ENCODE assay signal across 8 cellular contexts in the genomic region with DNA sequence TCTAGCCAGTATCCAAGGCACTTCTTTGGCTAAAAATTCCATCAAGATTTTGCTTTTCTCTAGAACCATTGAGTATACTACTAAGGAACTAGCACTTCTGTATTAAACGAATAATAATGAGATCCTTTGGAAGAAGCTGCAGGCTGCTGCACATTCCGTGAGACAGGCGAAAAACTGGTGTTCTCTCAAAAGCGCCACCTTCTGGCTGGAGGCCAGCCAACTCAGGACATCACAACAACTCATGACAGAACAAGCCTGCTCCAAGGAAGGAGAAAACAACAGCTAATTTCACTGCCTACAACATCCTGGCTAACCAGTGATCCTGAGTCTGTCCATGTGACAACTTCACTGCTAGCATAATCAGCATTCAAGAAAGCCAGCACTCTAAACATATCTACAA.
DNase-seq lines count a peak whose midpoint lies in the region; ATAC-seq and TF ChIP-seq lines count a peak whose summit lies in the region.

No MANE protein-coding gene starts in this region.

- H3K27ac ChIP-seq in right atrium auricular region = no peak overlapping the region

- peak; percentile 67 for DNase-seq in Right ventricle myocardium superior
- no peak for DNase-seq in right atrium auricular region (ENCODE audit: low spot score)
- DNase-seq in activated CD4-positive, alpha-beta T cell treated with anti-CD3 and anti-CD28 coated beads for 4 hours = peak; percentile 9 to 14
- peak; percentile 64 for DNase-seq in left ventricle myocardium superior
- DNase-seq in ureter (ENCODE audit: low spot score) = peak; percentile 48

- no peak for ATAC-seq in Right ventricle myocardium superior (ENCODE audit: poor library complexity)
- ATAC-seq in HG03521 (IDR thresholded peaks at IDR 0.05; ENCODE audit: unreplicated experiment) = peak; percentile 82
- no peak for ATAC-seq in left ventricle myocardium superior
- no peak for ATAC-seq in GM19023 (IDR thresholded peaks at IDR 0.05; ENCODE audit: unreplicated experiment)
- ATAC-seq in HG02642 (IDR thresholded peaks at IDR 0.05; ENCODE audit: poor library complexity, unreplicated experiment) = no peak

- H3K27me3 ChIP-seq in right atrium auricular region = no peaks in the 10 kb centered on the region

- no peaks in the 10 kb centered on the region for H3K4me1 ChIP-seq in right atrium auricular region

- H3K4me3 ChIP-seq in right atrium auricular region = no peak overlapping the region

- no peaks in the 10 kb centered on the region for H3K36me3 ChIP-seq in right atrium auricular region

- TF ChIP-seq CTCF in right atrium auricular region (IDR thresholded peaks at IDR 0.05) = peak in 1 of 2 donors; percentile 26

- no peaks in the 10 kb centered on the region for H3K9me3 ChIP-seq in right atrium auricular region

- intact Hi-C loops in Right ventricle myocardium superior (cut with DNase I) = no loop called here
- intact Hi-C loops in left ventricle myocardium superior (cut with micrococcal nuclease) = no loop called here
